In the genomic region with DNA sequence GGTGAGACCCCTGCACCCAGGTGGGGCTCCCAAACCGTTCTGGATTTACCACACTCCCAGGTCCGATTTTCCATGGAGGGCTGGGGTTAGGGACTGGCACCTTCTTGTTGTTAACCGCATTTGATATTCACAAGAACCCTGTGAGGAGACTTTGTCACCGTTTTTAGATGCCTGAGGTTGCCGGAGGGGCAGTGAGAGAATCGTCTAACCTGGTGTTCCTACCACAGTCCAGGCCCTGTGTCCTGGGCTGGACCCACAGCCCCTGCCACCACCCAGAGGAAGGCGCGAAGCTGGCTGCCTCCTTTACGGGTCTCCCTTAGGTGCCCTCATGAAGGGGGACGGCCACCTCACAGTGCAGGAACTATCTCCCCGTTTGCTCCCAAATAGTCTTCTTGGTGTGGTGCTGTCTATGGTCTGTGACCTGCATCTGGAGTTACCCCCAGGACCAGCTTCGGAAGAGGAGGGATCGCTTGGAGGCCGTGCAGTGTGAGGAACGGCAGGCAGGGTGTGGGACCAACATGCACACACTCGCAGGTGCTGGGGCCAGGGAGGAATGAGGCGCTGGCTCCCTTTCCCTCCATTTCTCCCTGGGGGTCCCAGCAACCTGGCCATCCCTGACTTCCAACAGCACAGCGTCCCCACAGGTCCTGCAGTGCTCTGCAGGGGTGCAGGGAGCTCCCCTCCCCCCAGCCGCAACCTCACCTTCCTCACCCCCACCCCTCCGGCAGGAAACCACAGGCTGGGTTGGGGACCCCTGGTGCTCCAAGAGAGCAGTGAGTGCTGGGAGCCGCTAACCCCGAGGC, we compare ENCODE assay signal across 1 cellular context.
TF ChIP-seq lines count a peak whose summit lies in the region.

No MANE protein-coding gene starts in this region.

TF ChIP-seq in H1, 55 proteins besides CTCF, POLR2A, EP300 and RAD21 (continued from another document):
- TF ChIP-seq SIN3A (conservative IDR thresholded peaks at IDR 0.05 in 1 of 2, IDR thresholded peaks at IDR 0.05 in 1 of 2; ENCODE audit: low read depth in 1 of 2, low read length in 2 of 2) (no peak), TAF7 (optimal IDR thresholded peaks at IDR 0.05; ENCODE audit: borderline replicate concordance, low read depth, low read length) (no peak), GABPA (IDR thresholded peaks at IDR 0.05; ENCODE audit: borderline replicate concordance, insufficient read depth, low read length) (no peak), ATF3 (IDR thresholded peaks at IDR 0.05; ENCODE audit: insufficient read depth, low read depth, low read length) (no peak), SIRT6 (IDR thresholded peaks at IDR 0.05; ENCODE audit: low read length) (no peak), POLR2AphosphoS5 (IDR thresholded peaks at IDR 0.05; ENCODE audit: low read depth, low read length) (no peak), EZH2 (IDR thresholded peaks at IDR 0.05; ENCODE audit: low read depth, low read length, severe bottlenecking) (no peak), E2F6 (IDR thresholded peaks at IDR 0.05) (peak; percentile 67; the same call in 1 of the 2 replicates), SRF (IDR thresholded peaks at IDR 0.05; ENCODE audit: low read depth, low read length) (no peak)
